ENCODE assay signal across 34 cellular contexts in the genomic region with DNA sequence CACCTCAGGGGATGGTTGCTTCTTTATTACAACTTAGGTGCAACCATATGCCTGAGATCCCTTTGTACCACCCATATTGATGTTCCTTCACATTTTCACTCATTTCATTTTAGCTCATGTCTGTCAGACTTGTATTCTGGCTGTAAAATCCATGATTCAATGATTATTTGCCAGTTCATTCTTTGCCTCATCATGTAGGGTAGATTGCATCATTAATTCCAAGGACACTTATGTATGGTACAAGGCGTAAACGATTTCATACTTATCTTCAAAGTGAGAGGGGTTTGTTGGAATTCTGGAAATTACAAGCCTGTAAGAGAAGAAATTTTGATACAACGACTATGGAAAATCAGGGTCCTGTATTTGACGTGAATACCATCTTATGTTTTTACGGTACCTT.
"Had no signal": no experiment of that assay in that cellular context is flagged by ENCODE, and none has a peak within 500 bp of the region (broad histone marks: within the 10 kb centered on the region; RNA-seq: fewer than 3 reads in every experiment).

No MANE protein-coding gene starts in this region.

- H3K27me3 Mint-ChIP-seq: activated B cell treated with CpG ODN at 0.5 μM for 24 hours; activated CD4-positive, alpha-beta memory T cell treated with anti-CD3 and anti-CD28 coated beads for 36 hours; activated CD4-positive, alpha-beta T cell treated with anti-CD3 and anti-CD28 coated beads, Interleukin-2, amount 10 ng/mL, durations not matched to agents 24 days and 14 days; activated CD8-positive, alpha-beta T cell treated with anti-CD3 and anti-CD28 coated beads for 36 hours; activated naive CD4-positive, alpha-beta T cell treated with anti-CD3 and anti-CD28 coated beads, Interleukin-2, amount 10 ng/mL, durations not matched to agents 7 days and 5 days; activated naive CD4-positive, alpha-beta T cell treated with anti-CD3 and anti-CD28 coated beads, Interleukin-2, amount 50 U/mL, for 24 hours; activated naive CD8-positive, alpha-beta T cell treated with anti-CD3 and anti-CD28 coated beads, Interleukin-2, amount 10 ng/mL, durations not matched to agents 7 days and 5 days; activated naive CD8-positive, alpha-beta T cell treated with anti-CD3 and anti-CD28 coated beads, Interleukin-2, amount 50 U/mL, for 24 hours; activated T-helper 17 cell treated with anti-CD3 and anti-CD28 coated beads, Interleukin-2, amount 50 U/mL, for 72 hours; brain; central memory CD8-positive, alpha-beta T cell had no signal

- H3K36me3 Mint-ChIP-seq: activated CD4-positive, alpha-beta memory T cell treated with anti-CD3 and anti-CD28 coated beads for 36 hours; activated naive CD4-positive, alpha-beta T cell treated with anti-CD3 and anti-CD28 coated beads, Interleukin-2, amount 10 ng/mL, durations not matched to agents 7 days and 5 days; activated naive CD4-positive, alpha-beta T cell treated with anti-CD3 and anti-CD28 coated beads, Interleukin-2, amount 50 U/mL, for 24 hours; activated naive CD8-positive, alpha-beta T cell; activated naive CD8-positive, alpha-beta T cell treated with anti-CD3 and anti-CD28 coated beads, Interleukin-2, amount 10 ng/mL, durations not matched to agents 7 days and 5 days had no signal

- H3K4me3 ChIP-seq: cardiac muscle cell had no signal

- H3K4me3 Mint-ChIP-seq: activated B cell treated with CpG ODN at 0.5 μM for 24 hours; activated CD4-positive, alpha-beta memory T cell treated with anti-CD3 and anti-CD28 coated beads for 36 hours; activated CD4-positive, alpha-beta T cell treated with anti-CD3 and anti-CD28 coated beads, Interleukin-2, amount 10 ng/mL, durations not matched to agents 24 days and 14 days; activated CD8-positive, alpha-beta T cell treated with anti-CD3 and anti-CD28 coated beads for 36 hours; activated naive CD4-positive, alpha-beta T cell treated with anti-CD3 and anti-CD28 coated beads, Interleukin-2, amount 10 ng/mL, durations not matched to agents 7 days and 5 days; activated naive CD4-positive, alpha-beta T cell treated with anti-CD3 and anti-CD28 coated beads, Interleukin-2, amount 50 U/mL, for 24 hours; activated naive CD8-positive, alpha-beta T cell; activated naive CD8-positive, alpha-beta T cell treated with anti-CD3 and anti-CD28 coated beads, Interleukin-2, amount 10 ng/mL, durations not matched to agents 7 days and 5 days; activated naive CD8-positive, alpha-beta T cell treated with anti-CD3 and anti-CD28 coated beads, Interleukin-2, amount 50 U/mL, for 24 hours; activated T-cell treated with anti-CD3 and anti-CD28 coated beads, Interleukin-2, amount 50 U/mL, for 4 hours; activated T-cell treated with anti-CD3 and anti-CD28 coated beads, Interleukin-2, amount 50 U/mL, for 72 hours; activated T-helper 1 cell treated with anti-CD3 and anti-CD28 coated beads, Interleukin-12 subunit alpha, Interleukin-12 subunit beta, Interleukin-2, Interleukin-4 antibody, amounts not matched to agents 30 ng/mL and 10 ng/mL and 1 ng/mL, durations not matched to agents 14 hours and 24 hours and 36 hours; activated T-helper 17 cell treated with anti-CD3 and anti-CD28 coated beads, Interleukin-2, amount 50 U/mL, for 72 hours; brain; central memory CD8-positive, alpha-beta T cell; T-helper 1 cell treated with Interleukin-12 subunit alpha and Interleukin-12 subunit beta and Interleukin-4 antibody, amounts not matched to agents 30 μg/mL and 1 μg/mL, for 36 hours; T-helper 2 cell treated with Interferon-gamma antibody and Interleukin-4, amounts not matched to agents 5 μg/mL and 100 μg/mL, for 36 hours had no signal

- FAIRE-seq: bronchial epithelial cell, TTC549 had no signal

- H3K36me3 ChIP-seq: cardiac muscle cell had no signal

- DNase-seq: activated B cell treated with CpG ODN at 0.5 μM for 24 hours; activated CD4-positive, alpha-beta memory T cell treated with anti-CD3 and anti-CD28 coated beads for 36 hours; activated CD4-positive, alpha-beta T cell treated with anti-CD3 and anti-CD28 coated beads for 4 hours; activated CD4-positive, alpha-beta T cell treated with anti-CD3 and anti-CD28 coated beads, Interleukin-2, amount 10 ng/mL, durations not matched to agents 24 days and 14 days; activated CD4-positive, alpha-beta T cell treated with anti-CD3 and anti-CD28 coated beads, Interleukin-2, amount 50 U/mL, for 1 hour; activated CD4-positive, alpha-beta T cell treated with anti-CD3 and anti-CD28 coated beads, Interleukin-2, amount 50 U/mL, for 4 hours; activated CD4-positive, CD25-positive, alpha-beta regulatory T cell treated with anti-CD3 and anti-CD28 coated beads, Interleukin-2, amount 50 U/mL, for 72 hours; activated CD8-positive, alpha-beta memory T cell treated with anti-CD3 and anti-CD28 coated beads, Interleukin-2, amount 50 U/mL, for 4 hours; activated CD8-positive, alpha-beta T cell treated with anti-CD3 and anti-CD28 coated beads for 36 hours; activated effector memory CD4-positive, alpha-beta T cell treated with anti-CD3 and anti-CD28 coated beads, Interleukin-2, amount 50 U/mL, for 16 hours; activated naive CD4-positive, alpha-beta T cell treated with anti-CD3 and anti-CD28 coated beads, Interleukin-2, amount 10 ng/mL, durations not matched to agents 7 days and 5 days; activated naive CD4-positive, alpha-beta T cell treated with Interleukin-2 at 50 U/mL for 16 hours; activated naive CD8-positive, alpha-beta T cell treated with anti-CD3 and anti-CD28 coated beads, Interleukin-2, amount 10 ng/mL, durations not matched to agents 7 days and 5 days; activated naive CD8-positive, alpha-beta T cell treated with anti-CD3 and anti-CD28 coated beads, Interleukin-2, amount 50 U/mL, for 24 hours; activated T-cell treated with anti-CD3 and anti-CD28 coated beads for 4 hours; activated T-cell treated with anti-CD3 and anti-CD28 coated beads, Interleukin-2, amount 50 U/mL, for 1 hour; activated T-cell treated with anti-CD3 and anti-CD28 coated beads, Interleukin-2, amount 50 U/mL, for 4 hours; activated T-cell treated with anti-CD3 and anti-CD28 coated beads, Interleukin-2, amount 50 U/mL, for 72 hours; cerebellar nuclear complex; T-helper 1 cell; T-helper 2 cell; T-helper 9 cell had no signal

- H3K4me1 Mint-ChIP-seq: activated B cell treated with CpG ODN at 0.5 μM for 24 hours; activated CD4-positive, alpha-beta T cell treated with anti-CD3 and anti-CD28 coated beads, Interleukin-2, amount 10 ng/mL, durations not matched to agents 24 days and 14 days; activated naive CD4-positive, alpha-beta T cell treated with anti-CD3 and anti-CD28 coated beads, Interleukin-2, amount 10 ng/mL, durations not matched to agents 7 days and 5 days; activated naive CD4-positive, alpha-beta T cell treated with anti-CD3 and anti-CD28 coated beads, Interleukin-2, amount 50 U/mL, for 24 hours; activated naive CD8-positive, alpha-beta T cell treated with anti-CD3 and anti-CD28 coated beads, Interleukin-2, amount 10 ng/mL, durations not matched to agents 7 days and 5 days; activated naive CD8-positive, alpha-beta T cell treated with anti-CD3 and anti-CD28 coated beads, Interleukin-2, amount 50 U/mL, for 24 hours; activated T-helper 17 cell treated with anti-CD3 and anti-CD28 coated beads, Interleukin-2, amount 50 U/mL, for 72 hours; central memory CD8-positive, alpha-beta T cell had no signal

- H3K27ac ChIP-seq: cardiac muscle cell, VCaP had no signal

- H3K9me3 Mint-ChIP-seq: activated B cell treated with CpG ODN at 0.5 μM for 24 hours; activated CD4-positive, alpha-beta memory T cell treated with anti-CD3 and anti-CD28 coated beads for 36 hours; activated CD4-positive, alpha-beta T cell treated with anti-CD3 and anti-CD28 coated beads, Interleukin-2, amount 10 ng/mL, durations not matched to agents 24 days and 14 days; activated CD8-positive, alpha-beta T cell treated with anti-CD3 and anti-CD28 coated beads for 36 hours; activated naive CD4-positive, alpha-beta T cell treated with anti-CD3 and anti-CD28 coated beads, Interleukin-2, amount 10 ng/mL, durations not matched to agents 7 days and 5 days; activated naive CD4-positive, alpha-beta T cell treated with anti-CD3 and anti-CD28 coated beads, Interleukin-2, amount 50 U/mL, for 24 hours; activated naive CD8-positive, alpha-beta T cell treated with anti-CD3 and anti-CD28 coated beads, Interleukin-2, amount 10 ng/mL, durations not matched to agents 7 days and 5 days; activated naive CD8-positive, alpha-beta T cell treated with anti-CD3 and anti-CD28 coated beads, Interleukin-2, amount 50 U/mL, for 24 hours; activated T-cell treated with anti-CD3 and anti-CD28 coated beads, Interleukin-2, amount 50 U/mL, for 4 hours; activated T-cell treated with anti-CD3 and anti-CD28 coated beads, Interleukin-2, amount 50 U/mL, for 72 hours; activated T-helper 1 cell treated with anti-CD3 and anti-CD28 coated beads, Interleukin-12 subunit alpha, Interleukin-12 subunit beta, Interleukin-2, Interleukin-4 antibody, amounts not matched to agents 30 ng/mL and 10 ng/mL and 1 ng/mL, durations not matched to agents 14 hours and 24 hours and 36 hours; T-helper 1 cell treated with Interleukin-12 subunit alpha and Interleukin-12 subunit beta and Interleukin-4 antibody, amounts not matched to agents 30 μg/mL and 1 μg/mL, for 36 hours; T-helper 2 cell treated with Interferon-gamma antibody and Interleukin-4, amounts not matched to agents 5 μg/mL and 100 μg/mL, for 36 hours had no signal

- ATAC-seq: activated CD8-positive, alpha-beta T cell treated with anti-CD3 and anti-CD28 coated beads for 36 hours; activated naive CD8-positive, alpha-beta T cell treated with anti-CD3 and anti-CD28 coated beads, Interleukin-2, amount 50 U/mL, for 24 hours; activated T-cell treated with anti-CD3 and anti-CD28 coated beads, Interleukin-2, amount 50 U/mL, for 4 hours; activated T-cell treated with anti-CD3 and anti-CD28 coated beads, Interleukin-2, amount 50 U/mL, for 72 hours; activated T-helper 17 cell treated with anti-CD3 and anti-CD28 coated beads, Interleukin-2, amount 50 U/mL, for 72 hours had no signal

- H3K27me3 ChIP-seq: cardiac muscle cell had no signal

- H3K27ac Mint-ChIP-seq: activated B cell treated with CpG ODN at 0.5 μM for 24 hours; activated CD4-positive, alpha-beta memory T cell treated with anti-CD3 and anti-CD28 coated beads for 36 hours; activated CD4-positive, alpha-beta T cell treated with anti-CD3 and anti-CD28 coated beads, Interleukin-2, amount 10 ng/mL, durations not matched to agents 24 days and 14 days; activated CD8-positive, alpha-beta T cell treated with anti-CD3 and anti-CD28 coated beads for 36 hours; activated naive CD4-positive, alpha-beta T cell treated with anti-CD3 and anti-CD28 coated beads, Interleukin-2, amount 10 ng/mL, durations not matched to agents 7 days and 5 days; activated naive CD4-positive, alpha-beta T cell treated with anti-CD3 and anti-CD28 coated beads, Interleukin-2, amount 50 U/mL, for 24 hours; activated naive CD8-positive, alpha-beta T cell; activated naive CD8-positive, alpha-beta T cell treated with anti-CD3 and anti-CD28 coated beads, Interleukin-2, amount 10 ng/mL, durations not matched to agents 7 days and 5 days; activated naive CD8-positive, alpha-beta T cell treated with anti-CD3 and anti-CD28 coated beads, Interleukin-2, amount 50 U/mL, for 24 hours; activated T-cell treated with anti-CD3 and anti-CD28 coated beads, Interleukin-2, amount 50 U/mL, for 72 hours; activated T-helper 1 cell treated with anti-CD3 and anti-CD28 coated beads, Interleukin-12 subunit alpha, Interleukin-12 subunit beta, Interleukin-2, Interleukin-4 antibody, amounts not matched to agents 30 ng/mL and 10 ng/mL and 1 ng/mL, durations not matched to agents 14 hours and 24 hours and 36 hours; activated T-helper 17 cell treated with anti-CD3 and anti-CD28 coated beads, Interleukin-2, amount 50 U/mL, for 72 hours; T-helper 1 cell treated with Interleukin-12 subunit alpha and Interleukin-12 subunit beta and Interleukin-4 antibody, amounts not matched to agents 30 μg/mL and 1 μg/mL, for 36 hours; T-helper 2 cell treated with Interferon-gamma antibody and Interleukin-4, amounts not matched to agents 5 μg/mL and 100 μg/mL, for 36 hours had no signal
